In genomic region chr7:70356324-70356797, GRCh38 we compare ENCODE assay signal across 1 cellular context.
TF ChIP-seq lines count a peak whose summit lies in the region.

No MANE protein-coding gene starts in this region.

TF ChIP-seq in GM23338, 12 proteins besides CTCF, POLR2A, EP300 and RAD21 (continued from another document):
- TF ChIP-seq REST (IDR thresholded peaks at IDR 0.05; ENCODE audit: unreplicated experiment) = no peak
- TF ChIP-seq JUNB (IDR thresholded peaks at IDR 0.05; ENCODE audit: unreplicated experiment) = no peak
- TF ChIP-seq ETS1 (IDR thresholded peaks at IDR 0.05) = no peak
- no peak for TF ChIP-seq STAT1 (IDR thresholded peaks at IDR 0.05; ENCODE audit: unreplicated experiment)
